ENCODE assay signal across 8 cellular contexts in genomic region chr9:133184971-133185370, GRCh38. TPM values are rescaled to one million over a fixed set of nuclear protein-coding genes. Genes with fewer than 3 reads are reported as not detected.
A peak's percentile ranks its signal among the peaks of the same experiment; 100 is the strongest.
DNase-seq lines count a peak whose midpoint lies in the region; ATAC-seq and TF ChIP-seq lines count a peak whose summit lies in the region.

No MANE protein-coding gene starts in this region.

- no peak overlapping the region for H3K4me2 ChIP-seq in neural cell (ENCODE audit: low read length)

- H3K27ac ChIP-seq in WERI-Rb-1 (no peak overlapping the region), neural cell (ENCODE audit: low read length) (no peak overlapping the region)

- in situ Hi-C loops in GM13977 (cut with MboI; ENCODE audit: low pct_unique_long_range_greater_than_20kb, low sequenced_read_pairs, unreplicated experiment): loop anchor here (10.0 kb wide), 1 partner anchor 300 kb away; no protein-coding TSS in a partner anchor

- peak overlapping the region; percentile 1; the same call in 1 of the 2 replicates for H3K4me3 ChIP-seq in WERI-Rb-1 (ENCODE audit: low read depth, low read length)
- H3K4me3 ChIP-seq in fibroblast of mammary gland (ENCODE audit: control insufficient read depth, low read depth, low read length): no peak overlapping the region
- no peak overlapping the region for H3K4me3 ChIP-seq in neural cell (ENCODE audit: low read length)

- peak; percentile 57 for TF ChIP-seq RAD21 in neural cell (conservative IDR thresholded peaks at IDR 0.05)

- H2AFZ ChIP-seq in neural cell (ENCODE audit: low read depth, low read length): no peak overlapping the region

- H3K9ac ChIP-seq in neural cell (ENCODE audit: low read length): no peak overlapping the region

- H3K36me3 ChIP-seq in WERI-Rb-1 (no peaks in the 10 kb centered on the region), neural cell (ENCODE audit: insufficient read depth, low read length) (no peaks in the 10 kb centered on the region)

- no peak for TF ChIP-seq EP300 in neural cell (conservative IDR thresholded peaks at IDR 0.05; ENCODE audit: poor library complexity, severe bottlenecking)

- no peaks in the 10 kb centered on the region for H3F3A ChIP-seq in neural cell (ENCODE audit: insufficient read depth, low read length, poor library complexity, severe bottlenecking)

- H4K20me1 ChIP-seq in neural cell (ENCODE audit: insufficient read depth): no peaks in the 10 kb centered on the region

- H3K79me2 ChIP-seq in neural cell (replicated peaks; ENCODE audit: insufficient read depth, low read length): no peaks in the 10 kb centered on the region

- TF ChIP-seq CTCF in GM13977 (IDR thresholded peaks at IDR 0.05; ENCODE audit: extremely low read depth, insufficient read depth, missing control alignments): peak; percentile 41
- TF ChIP-seq CTCF in WERI-Rb-1 (IDR thresholded peaks at IDR 0.05; ENCODE audit: low read depth, low read length): peak; percentile 77
- peak; percentile 64 for TF ChIP-seq CTCF in fibroblast of mammary gland (conservative IDR thresholded peaks at IDR 0.05; ENCODE audit: control insufficient read depth, insufficient read depth, low read depth, low read length)
- peak; percentile 64 for TF ChIP-seq CTCF in neural cell (IDR thresholded peaks at IDR 0.05; ENCODE audit: poor library complexity, severe bottlenecking)

- ATAC-seq in HG03025 (IDR thresholded peaks at IDR 0.05; ENCODE audit: low FRiP score, unreplicated experiment) (no peak), HG03521 (IDR thresholded peaks at IDR 0.05; ENCODE audit: unreplicated experiment) (no peak)

- H3K9me3 ChIP-seq in WERI-Rb-1 (ENCODE audit: severe bottlenecking): no peaks in the 10 kb centered on the region
- H3K9me3 ChIP-seq in neural cell (ENCODE audit: low read length): no peaks in the 10 kb centered on the region

- DNase-seq in Ammon's horn (ENCODE audit: low spot score) (peak; percentile 79), GM13977 (ENCODE audit: low spot score) (peak; percentile 30), NCI-H2196 (lab: John Stamatoyannopoulos, UW; ENCODE audit: unreplicated experiment) (peak; percentile 91), WERI-Rb-1 (peak; percentile 66), fibroblast of mammary gland (ENCODE audit: low read depth) (peak; percentile 70)

- H3K9me2 ChIP-seq in neural cell (ENCODE audit: insufficient read depth, low read length): no peaks in the 10 kb centered on the region

- H3K27me3 ChIP-seq in WERI-Rb-1 (ENCODE audit: insufficient read depth, low read depth, severe bottlenecking): peaks cover 15% of the 10 kb centered on the region
- peaks cover 7% of the 10 kb centered on the region for H3K27me3 ChIP-seq in neural cell (ENCODE audit: insufficient read depth, low read depth, low read length)

TF ChIP-seq in neural cell, 6 proteins besides CTCF, POLR2A, EP300 and RAD21:
- TF ChIP-seq MXI1 (conservative IDR thresholded peaks at IDR 0.05; ENCODE audit: poor library complexity, severe bottlenecking) (no peak), SMC3 (conservative IDR thresholded peaks at IDR 0.05; ENCODE audit: poor library complexity) (peak; percentile 68)

RNA-seq across cellular contexts. Expression of gene GBGT1, which starts 21.3 kb away (rescaled TPM):
- not detected in 2 replicates for polyA plus RNA-seq in neural cell
- polyA minus RNA-seq in neural cell: not detected in 2 replicates

RNA-seq across cellular contexts. Expression of gene OBP2B, which starts 24.1 kb away (rescaled TPM):
- not detected in 2 replicates for polyA plus RNA-seq in neural cell
- polyA minus RNA-seq in neural cell: not detected in 2 replicates

Comparison
In these comparisons a context has a peak if more than half of its experiments do, and no peak if none do; other contexts are left out.
1. DNase-seq: peak in every context shown above with its lines; median percentile 91 in NCI-H2196; 79 in Ammon's horn; 70 in fibroblast of mammary gland; 66 in WERI-Rb-1; 30 in GM13977.